Comparison of ENCODE assay signal across 19 cellular contexts in the genomic region with DNA sequence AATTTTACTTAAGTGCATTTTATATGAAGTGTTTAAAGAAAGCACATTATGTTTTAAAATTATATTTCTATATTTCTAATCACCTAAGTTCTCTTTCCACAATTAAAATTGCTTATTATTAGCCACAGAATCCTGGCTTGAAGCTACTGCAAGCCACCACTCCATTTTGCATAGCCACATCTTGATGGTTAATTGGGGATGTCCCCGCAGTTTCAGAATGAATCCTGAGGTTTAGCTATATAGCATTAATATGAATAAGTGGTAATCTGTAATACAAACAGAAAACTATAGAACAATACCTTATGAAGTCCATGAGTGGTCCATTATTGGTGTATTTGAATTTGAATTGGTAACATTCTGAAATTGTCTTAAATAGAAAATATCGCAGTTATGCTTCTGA. TPM values are rescaled to one million over a fixed set of nuclear protein-coding genes. Genes with fewer than 3 reads are reported as not detected.
DNase-seq lines count a peak whose midpoint lies in the region; ATAC-seq, FAIRE-seq and TF ChIP-seq lines count a peak whose summit lies in the region.
"Had no signal": no experiment of that assay in that cellular context is flagged by ENCODE, and none has a peak within 500 bp of the region (broad histone marks: within the 10 kb centered on the region; RNA-seq: fewer than 3 reads in every experiment).

No MANE protein-coding gene starts in this region.

- CTCF ChIA-PET in activated B cell treated with CpG ODN at 0.5 μM for 24 hours (lab: Charles Lee), result no interaction called here

- no peaks in the 10 kb centered on the region for H3K36me3 Mint-ChIP-seq in activated B cell treated with CpG ODN at 0.5 μM for 24 hours (ENCODE audit: low read depth)
- H3K36me3 Mint-ChIP-seq: naive thymus-derived CD4-positive, alpha-beta T cell had no signal

- no peak for TF ChIP-seq POLR2A in H54 (IDR thresholded peaks at IDR 0.05; ENCODE audit: low read depth, low read length)

- peak; percentile 60 for DNase-seq in GM12865 (ENCODE audit: low read depth)
- no peak for DNase-seq in activated B cell treated with CpG ODN at 0.5 μM for 24 hours
- DNase-seq in stimulated activated CD8-positive, alpha-beta memory T cell treated with anti-CD3 and anti-CD28 coated beads, Interleukin-4, amount 100 ng/mL, for 48 hours, result no peak
- no peak for DNase-seq in H54 (ENCODE audit: insufficient read length, low spot score)
- no peak for DNase-seq in NK-92 (lab: John Stamatoyannopoulos, UW; ENCODE audit: unreplicated experiment)
- DNase-seq: activated CD4-positive, alpha-beta T cell treated with anti-CD3 and anti-CD28 coated beads, Interleukin-2, amount 50 U/mL, for 4 hours; activated effector memory CD4-positive, alpha-beta T cell treated with anti-CD3 and anti-CD28 coated beads, Interleukin-2, amount 50 U/mL, for 16 hours; BE2C; body of pancreas; dermis blood vessel endothelial cell; naive thymus-derived CD4-positive, alpha-beta T cell; NCI-H187; NCI-H510A; spleen; T1000 had no signal

- H3K27me3 Mint-ChIP-seq in activated B cell treated with CpG ODN at 0.5 μM for 24 hours, result no peaks in the 10 kb centered on the region

- no peak overlapping the region for H3K4me3 Mint-ChIP-seq in activated B cell treated with CpG ODN at 0.5 μM for 24 hours
- H3K4me3 Mint-ChIP-seq: naive thymus-derived CD4-positive, alpha-beta T cell had no signal

- TF ChIP-seq CTCF in GM12865 (IDR thresholded peaks at IDR 0.05; ENCODE audit: insufficient read depth, low read depth, low read length, missing control alignments) (no peak), activated B cell treated with CpG ODN at 0.5 μM for 24 hours (IDR thresholded peaks at IDR 0.05) (no peak)

- no peaks in the 10 kb centered on the region for H3K9me3 Mint-ChIP-seq in activated B cell treated with CpG ODN at 0.5 μM for 24 hours
- H3K9me3 Mint-ChIP-seq: naive thymus-derived CD4-positive, alpha-beta T cell had no signal

- H3K27ac Mint-ChIP-seq in activated B cell treated with CpG ODN at 0.5 μM for 24 hours, result no peak overlapping the region
- H3K27ac Mint-ChIP-seq: naive thymus-derived CD4-positive, alpha-beta T cell had no signal

- intact Hi-C loops in activated B cell treated with CpG ODN at 0.5 μM for 24 hours (cut with micrococcal nuclease), result no loop called here

- POLR2A ChIA-PET in activated B cell treated with CpG ODN at 0.5 μM for 24 hours (lab: Charles Lee), result interaction anchor here (0.8 to 1.1 kb wide), 2 partner anchors 11 to 147 kb away, joined by 3 read pairs; a partner anchor contains a TSS

- peaks cover 5% of the 10 kb centered on the region for H3K4me1 Mint-ChIP-seq in activated B cell treated with CpG ODN at 0.5 μM for 24 hours
- H3K4me1 Mint-ChIP-seq: naive thymus-derived CD4-positive, alpha-beta T cell had no signal

- H3K4me3 ChIP-seq in GM12865 (ENCODE audit: low read depth, low read length), result no peak overlapping the region
- H3K4me3 ChIP-seq: body of pancreas, prostate gland, spleen had no signal

- no peak for FAIRE-seq in H54 (lab: Jason Lieb, UNC)

- peak; percentile 48 for ATAC-seq in GM18502 (IDR thresholded peaks at IDR 0.05; ENCODE audit: poor library complexity, unreplicated experiment)
- ATAC-seq in HG02571 (IDR thresholded peaks at IDR 0.05; ENCODE audit: unreplicated experiment), result peak; percentile 71
- ATAC-seq in activated B cell treated with CpG ODN at 0.5 μM for 24 hours (ENCODE audit: low read depth), result peak; percentile 67
- ATAC-seq: body of pancreas; naive thymus-derived CD4-positive, alpha-beta T cell had no signal

RNA-seq across cellular contexts. Expression of a gene that starts 11.6 kb away (rescaled TPM):
- total RNA-seq in activated B cell treated with CpG ODN at 0.5 μM for 24 hours, result 19.7 and 22.5 TPM in 2 replicates

RNA-seq across cellular contexts. Expression of a gene that starts 12.1 kb away (rescaled TPM):
- total RNA-seq in activated B cell treated with CpG ODN at 0.5 μM for 24 hours, result 1.4 and 1.6 TPM in 2 replicates
- total RNA-seq: body of pancreas, G401 had no signal

RNA-seq across cellular contexts. Expression of a gene that starts 57.0 kb away (rescaled TPM):
- 162 and 165 TPM in 2 replicates for total RNA-seq in activated B cell treated with CpG ODN at 0.5 μM for 24 hours
- total RNA-seq: G401 had no signal
